In genomic region chr14:101709962-101710891, GRCh38 we compare ENCODE assay signal across 1 cellular context.
A peak's percentile ranks its signal among the peaks of the same experiment; 100 is the strongest.
TF ChIP-seq lines count a peak whose summit lies in the region.

No MANE protein-coding gene starts in this region.

TF ChIP-seq in K562, 482 proteins besides CTCF, POLR2A, EP300 and RAD21 (continues in another document):
- TF ChIP-seq ZNF561 (CRISPR knock-in tag; conservative IDR thresholded peaks at IDR 0.05) (no peak), KDM2B (CRISPR knock-in tag; IDR thresholded peaks at IDR 0.05) (no peak), CEBPB (tag; IDR thresholded peaks at IDR 0.05) (no peak), ZNF347 (CRISPR knock-in tag; IDR thresholded peaks at IDR 0.05; ENCODE audit: low read depth) (no peak), HDAC1 (IDR thresholded peaks at IDR 0.05) (0 out of 4 replicates have a peak, but pooled peaks of 1 of the 2 experiments have one; percentile 9), HDAC8 (tag; IDR thresholded peaks at IDR 0.05) (no peak), RBM25 (IDR thresholded peaks at IDR 0.05; ENCODE audit: low read depth, low read length, severe bottlenecking) (no peak), FIP1L1 (IDR thresholded peaks at IDR 0.05; ENCODE audit: low read depth, low read length, poor library complexity, severe bottlenecking) (no peak), ZNF79 (CRISPR knock-in tag; IDR thresholded peaks at IDR 0.05; ENCODE audit: low read depth) (no peak), RBM22 (IDR thresholded peaks at IDR 0.05; ENCODE audit: low read depth, low read length, poor library complexity, severe bottlenecking) (no peak), RNF219 (CRISPR knock-in tag; IDR thresholded peaks at IDR 0.05) (no peak), MITF (IDR thresholded peaks at IDR 0.05) (no peak), GABPA (tag; conservative IDR thresholded peaks at IDR 0.05; ENCODE audit: low read depth) (no peak), ZFP36 (IDR thresholded peaks at IDR 0.05; ENCODE audit: low read depth, low read length, partially characterized antibody) (peak; percentile 38), FOXK1 (CRISPR knock-in tag; IDR thresholded peaks at IDR 0.05; ENCODE audit: borderline replicate concordance) (no peak), EWSR1 (IDR thresholded peaks at IDR 0.05; ENCODE audit: borderline replicate concordance, low read depth, partially characterized antibody) (no peak), ZNF224 (CRISPR knock-in tag; IDR thresholded peaks at IDR 0.05) (no peak), FOXM1 (IDR thresholded peaks at IDR 0.05; ENCODE audit: low read depth) (no peak), FOXM1 (CRISPR knock-in tag; IDR thresholded peaks at IDR 0.05; ENCODE audit: low read depth) (no peak), SAFB2 (IDR thresholded peaks at IDR 0.05; ENCODE audit: borderline replicate concordance, low read depth, low read length, severe bottlenecking) (no peak), PHB (CRISPR knock-in tag; IDR thresholded peaks at IDR 0.05) (peak; percentile 67; the same call in 1 of the 2 replicates), ATF2 (CRISPR knock-in tag; IDR thresholded peaks at IDR 0.05) (no peak), MEF2D (tag; conservative IDR thresholded peaks at IDR 0.05; ENCODE audit: low read depth) (no peak), ZBTB7A (IDR thresholded peaks at IDR 0.05; ENCODE audit: borderline replicate concordance, control insufficient read depth, low read depth, low read length) (peak; percentile 73; the same call in 1 of the 2 replicates), CREB1 (IDR thresholded peaks at IDR 0.05) (0 out of 2 replicates have a peak, but pooled peaks have one; percentile 8), CREB1 (CRISPR knock-in tag; IDR thresholded peaks at IDR 0.05) (no peak; the same call in 1 of the 2 replicates), JUND (IDR thresholded peaks at IDR 0.05; ENCODE audit: borderline replicate concordance, low read depth, low read length) (peak; percentile 86), JUND (tag; IDR thresholded peaks at IDR 0.05; ENCODE audit: borderline replicate concordance, low read depth, low read length) (peak; percentile 77; the same call in 2 of the 3 replicates), STAT6 (CRISPR knock-in tag; IDR thresholded peaks at IDR 0.05) (no peak), C11orf30 (IDR thresholded peaks at IDR 0.05; ENCODE audit: low read depth) (peak; percentile 95), MIER1 (IDR thresholded peaks at IDR 0.05; ENCODE audit: low read depth) (no peak), UBTF (IDR thresholded peaks at IDR 0.05; ENCODE audit: borderline replicate concordance in 1 of 2, low read depth in 2 of 2, low read length in 2 of 2) (peak; percentile 52 to 57; a peak in 3 of 4 replicates), HMG20A (CRISPR knock-in tag; conservative IDR thresholded peaks at IDR 0.05) (no peak), ZFP1 (CRISPR knock-in tag; IDR thresholded peaks at IDR 0.05) (no peak), GATA2 (CRISPR knock-in tag; IDR thresholded peaks at IDR 0.05) (no peak), ZBTB9 (CRISPR knock-in tag; IDR thresholded peaks at IDR 0.05) (no peak), PREB (CRISPR knock-in tag; IDR thresholded peaks at IDR 0.05) (no peak), BRD9 (IDR thresholded peaks at IDR 0.05; ENCODE audit: low read depth, partially characterized antibody) (peak; percentile 88), ZNF444 (CRISPR knock-in tag; IDR thresholded peaks at IDR 0.05) (no peak), TRIM28 (IDR thresholded peaks at IDR 0.05) (no peak), ETV6 (IDR thresholded peaks at IDR 0.05; ENCODE audit: borderline replicate concordance in 1 of 2, low read depth in 2 of 2, low read length in 1 of 2) (no peak), ETV6 (CRISPR knock-in tag; IDR thresholded peaks at IDR 0.05; ENCODE audit: borderline replicate concordance) (no peak), ELF2 (CRISPR knock-in tag; IDR thresholded peaks at IDR 0.05) (peak; percentile 60; the same call in 1 of the 2 replicates), TBL1XR1 (IDR thresholded peaks at IDR 0.05; ENCODE audit: low read length in 2 of 2) (peak; percentile 24 to 25; a peak in 1 of 4 replicates), FOS (IDR thresholded peaks at IDR 0.05; ENCODE audit: extremely low read depth, insufficient read length) (no peak), TCF7 (IDR thresholded peaks at IDR 0.05; ENCODE audit: borderline replicate concordance) (no peak), HSF4 (CRISPR knock-in tag; IDR thresholded peaks at IDR 0.05; ENCODE audit: borderline replicate concordance) (no peak), ZNF449 (CRISPR knock-in tag; IDR thresholded peaks at IDR 0.05) (no peak), ZHX1 (conservative IDR thresholded peaks at IDR 0.05; ENCODE audit: low read length) (no peak), ZNF766 (CRISPR knock-in tag; conservative IDR thresholded peaks at IDR 0.05) (0 out of 2 replicates have a peak, but pooled peaks have one; percentile 43), DACH1 (IDR thresholded peaks at IDR 0.05; ENCODE audit: partially characterized antibody) (no peak), PHF8 (IDR thresholded peaks at IDR 0.05; ENCODE audit: borderline replicate concordance, low read length) (peak; percentile 39; the same call in 1 of the 2 replicates), TAF9B (IDR thresholded peaks at IDR 0.05; ENCODE audit: partially characterized antibody) (peak; percentile 75), ZNF217 (CRISPR knock-in tag; IDR thresholded peaks at IDR 0.05) (no peak), CXXC5 (CRISPR knock-in tag; IDR thresholded peaks at IDR 0.05) (peak; percentile 47)
